ENCODE assay signal across 1 cellular context in genomic region chr3:196149922-196150321, GRCh38.
TF ChIP-seq lines count a peak whose summit lies in the region.

No MANE protein-coding gene starts in this region.

TF ChIP-seq in K562, 482 proteins besides CTCF, POLR2A, EP300 and RAD21 (continued from another document):
- TF ChIP-seq MCM2 (IDR thresholded peaks at IDR 0.05; ENCODE audit: low read depth): no peak
